In genomic region chr14:91837076-91837475, GRCh38 we compare ENCODE assay signal across 9 cellular contexts. TPM values are rescaled to one million over a fixed set of nuclear protein-coding genes. Genes with fewer than 3 reads are reported as not detected.
DNase-seq lines count a peak whose midpoint lies in the region; ATAC-seq and TF ChIP-seq lines count a peak whose summit lies in the region.
"Had no signal": no experiment of that assay in that cellular context is flagged by ENCODE, and none has a peak within 500 bp of the region (broad histone marks: within the 10 kb centered on the region; RNA-seq: fewer than 3 reads in every experiment).

No MANE protein-coding gene starts in this region.

- TF ChIP-seq POLR2A in suprapubic skin (IDR thresholded peaks at IDR 0.05), result no peak

- peaks cover 48% of the 10 kb centered on the region for H3K4me1 Mint-ChIP-seq in T-helper 2 cell treated with Interferon-gamma antibody and Interleukin-4, amounts not matched to agents 5 μg/mL and 100 μg/mL, for 36 hours (ENCODE audit: low read depth)

- H3K36me3 Mint-ChIP-seq in T-helper 2 cell treated with Interferon-gamma antibody and Interleukin-4, amounts not matched to agents 5 μg/mL and 100 μg/mL, for 36 hours (ENCODE audit: low read depth), result peaks cover 77% of the 10 kb centered on the region

- H3K27ac ChIP-seq in ascending aorta (peak overlapping the region; percentile 91 to 93), left lung (peak overlapping the region in 1 of 2 donors; percentile 6), suprapubic skin (peak overlapping the region; percentile 84)

- H3K27ac Mint-ChIP-seq in T-helper 2 cell treated with Interferon-gamma antibody and Interleukin-4, amounts not matched to agents 5 μg/mL and 100 μg/mL, for 36 hours, result no peak overlapping the region

- TF ChIP-seq CTCF in ascending aorta (IDR thresholded peaks at IDR 0.05) (no peak), left lung (IDR thresholded peaks at IDR 0.05) (no peak), suprapubic skin (IDR thresholded peaks at IDR 0.05) (no peak)

- H3K9me3 Mint-ChIP-seq in T-helper 2 cell treated with Interferon-gamma antibody and Interleukin-4, amounts not matched to agents 5 μg/mL and 100 μg/mL, for 36 hours, result no peaks in the 10 kb centered on the region

- H3K27me3 ChIP-seq in ascending aorta (no peaks in the 10 kb centered on the region), left lung (peaks cover 0 to 46% of the 10 kb centered on the region in 2 donors), suprapubic skin (no peaks in the 10 kb centered on the region)

- H3K9me3 ChIP-seq in ascending aorta, result no peaks in the 10 kb centered on the region
- H3K9me3 ChIP-seq in left lung, result no peaks in the 10 kb centered on the region
- H3K9me3 ChIP-seq in suprapubic skin, result no peaks in the 10 kb centered on the region

- peak overlapping the region; percentile 84 for H3K4me3 Mint-ChIP-seq in T-helper 2 cell treated with Interferon-gamma antibody and Interleukin-4, amounts not matched to agents 5 μg/mL and 100 μg/mL, for 36 hours

- 41% methylated on average over 12 of the region's 12 CpGs for WGBS in suprapubic skin

- TF ChIP-seq EP300 in suprapubic skin (IDR thresholded peaks at IDR 0.05), result no peak

- peaks cover 14% of the 10 kb centered on the region for H3K27me3 Mint-ChIP-seq in T-helper 2 cell treated with Interferon-gamma antibody and Interleukin-4, amounts not matched to agents 5 μg/mL and 100 μg/mL, for 36 hours (ENCODE audit: low read depth)

- H3K4me3 ChIP-seq in ascending aorta (peak overlapping the region; percentile 75 to 80), left lung (peak overlapping the region; percentile 46 to 50), suprapubic skin (peak overlapping the region; percentile 77)

- ATAC-seq in left lung (no peak), HG03439 (IDR thresholded peaks at IDR 0.05; ENCODE audit: unreplicated experiment) (no peak)

- peaks cover 0 to 9% of the 10 kb centered on the region in 2 donors for H3K4me1 ChIP-seq in ascending aorta
- peaks cover 0 to 16% of the 10 kb centered on the region in 2 donors for H3K4me1 ChIP-seq in left lung
- peaks cover 8% of the 10 kb centered on the region for H3K4me1 ChIP-seq in suprapubic skin

- no peaks in the 10 kb centered on the region for H3K36me3 ChIP-seq in ascending aorta
- H3K36me3 ChIP-seq in left lung, result no peaks in the 10 kb centered on the region
- no peaks in the 10 kb centered on the region for H3K36me3 ChIP-seq in suprapubic skin

- DNase-seq in T-helper 2 cell treated with Interferon-gamma antibody and Interleukin-4, amounts not matched to agents 5 μg/mL and 100 μg/mL, for 36 hours (ENCODE audit: low spot score), result no peak
- DNase-seq in T-helper 2 cell (no peak), ascending aorta (ENCODE audit: low spot score in 2 of 2) (no peak), left lung (no peak), suprapubic skin (ENCODE audit: low spot score in 2 of 2) (no peak), NCI-H2107 (lab: John Stamatoyannopoulos, UW) (no peak), NCI-H2029 treated with DMSO at 0.1 percent for 48 hours (lab: John Stamatoyannopoulos, UW) (no peak)
- DNase-seq: KG1 had no signal

- intact Hi-C loops in ascending aorta (cut with DNase I) (loop anchor here (2.0 to 5.0 kb wide), 3 partner anchors 60 to 270 kb away; partner anchors contain the start of genes ATXN3 and FBLN5), left lung (cut with DNase I) (no loop called here)

RNA-seq across cellular contexts. Expression of gene TC2N, which starts 30.3 kb away (rescaled TPM):
- total RNA-seq in ascending aorta (37.8 TPM), left lung (10 to 100 TPM; 43.6 to 58.1 TPM), suprapubic skin (10 to 100 TPM; 28.0 to 61.7 (median 33.4) TPM)
